ENCODE assay signal across 8 cellular contexts in genomic region chr18:76822510-76823165, GRCh38. TPM values are rescaled to one million over a fixed set of nuclear protein-coding genes. Genes with fewer than 3 reads are reported as not detected.
DNase-seq lines count a peak whose midpoint lies in the region; ATAC-seq and TF ChIP-seq lines count a peak whose summit lies in the region.

TSS of gene ZNF236 (plus strand) at chr18:76822557. CDS start at chr18:76822608, 51 bp downstream.

- peaks cover 2% of the 10 kb centered on the region for H3K36me3 Mint-ChIP-seq in chondrocyte (ENCODE audit: low read depth)

- peak; percentile 43 for ATAC-seq in HG02840 (IDR thresholded peaks at IDR 0.05; ENCODE audit: low FRiP score, unreplicated experiment)

- H3K4me3 Mint-ChIP-seq in chondrocyte (ENCODE audit: unreplicated experiment) = peak within 1 kb of the TSS; percentile 87

- H3K27ac Mint-ChIP-seq in chondrocyte (ENCODE audit: unreplicated experiment) = peak within 1 kb of the TSS; percentile 89

- no peak for TF ChIP-seq CTCF in chondrocyte (IDR thresholded peaks at IDR 0.05)

- H3K9me3 Mint-ChIP-seq in chondrocyte (ENCODE audit: low read depth) = no peaks in the 10 kb centered on the region

- peaks cover 44% of the 10 kb centered on the region for H3K4me1 Mint-ChIP-seq in chondrocyte (ENCODE audit: low read depth)

- no peaks in the 10 kb centered on the region for H3K27me3 Mint-ChIP-seq in chondrocyte (ENCODE audit: low read depth)

- peak; percentile 49 for DNase-seq in NK-92 treated with Interleukin-12 subunit alpha and Interleukin-12 subunit beta, amount 100 ng/mL, for 24 hours (lab: John Stamatoyannopoulos, UW)
- DNase-seq in NK-92 (lab: John Stamatoyannopoulos, UW; ENCODE audit: unreplicated experiment) (no peak), NCI-H1930 (lab: John Stamatoyannopoulos, UW) (peak; percentile 60 to 88), chondrocyte (ENCODE audit: low spot score) (no peak), kidney tubule cell (ENCODE audit: low spot score) (peak; percentile 83)
- DNase-seq in activated CD4-positive, alpha-beta T cell treated with anti-CD3 and anti-CD28 coated beads for 1 hour = peak; percentile 54
- DNase-seq in stimulated activated CD4-positive, alpha-beta T cell treated with anti-CD3 and anti-CD28 coated beads, Interleukin-1b, Interleukin-23, amount 100 ng/mL, for 4 hours (ENCODE audit: low read depth in 2 of 2) = peak; percentile 54 to 64

RNA-seq across cellular contexts. Expression of gene ZNF236, which starts in this region (rescaled TPM):
- total RNA-seq in chondrocyte = 14.3 to 20.2 TPM (median 16.1 TPM) in 3 replicates

Comparison
In these comparisons a context has a peak if more than half of its experiments do, and no peak if none do; other contexts are left out.
1. DNase-seq: peak in NK-92 treated with Interleukin-12 subunit alpha and Interleukin-12 subunit beta, amount 100 ng/mL, for 24 hours (single experiment), NCI-H1930 (2 of 2), activated CD4-positive, alpha-beta T cell treated with anti-CD3 and anti-CD28 coated beads for 1 hour (single experiment), kidney tubule cell (single experiment) and stimulated activated CD4-positive, alpha-beta T cell treated with anti-CD3 and anti-CD28 coated beads, Interleukin-1b, Interleukin-23, amount 100 ng/mL, for 4 hours (2 of 2); none in NK-92 (single experiment) and chondrocyte (single experiment).